In genomic region chr5:132293992-132294727, GRCh38 we compare ENCODE assay signal across 1 cellular context.
TF ChIP-seq lines count a peak whose summit lies in the region.

TSS of gene SLC22A4 (plus strand) at chr5:132294394. CDS start at chr5:132294617, 223 bp downstream.

TF ChIP-seq in HepG2, 621 proteins besides CTCF, POLR2A, EP300 and RAD21 (continued from another document and continues in another):
- no peak for TF ChIP-seq NFAT5 (CRISPR knock-in tag; IDR thresholded peaks at IDR 0.05)
- no peak; the same call in 1 of the 2 replicates for TF ChIP-seq SMAD1 (CRISPR knock-in tag; IDR thresholded peaks at IDR 0.05; ENCODE audit: borderline replicate concordance, low read depth)
- TF ChIP-seq ZSCAN20 (CRISPR knock-in tag; IDR thresholded peaks at IDR 0.05; ENCODE audit: borderline replicate concordance) = peak; percentile 85; the same call in 1 of the 2 replicates
- no peak for TF ChIP-seq HOXA9 (CRISPR knock-in tag; IDR thresholded peaks at IDR 0.05; ENCODE audit: borderline replicate concordance)
- peak; percentile 97 for TF ChIP-seq PRDM10 (CRISPR knock-in tag; IDR thresholded peaks at IDR 0.05; ENCODE audit: low read depth)
- peak; percentile 56; the same call in 1 of the 2 replicates for TF ChIP-seq TARDBP (CRISPR knock-in tag; IDR thresholded peaks at IDR 0.05)
- TF ChIP-seq SATB2 (CRISPR knock-in tag; IDR thresholded peaks at IDR 0.05) = no peak; the same call in 1 of the 2 replicates
- no peak for TF ChIP-seq RBAK (CRISPR knock-in tag; IDR thresholded peaks at IDR 0.05)
- no peak for TF ChIP-seq ZNF326 (CRISPR knock-in tag; IDR thresholded peaks at IDR 0.05; ENCODE audit: borderline replicate concordance)
- TF ChIP-seq MATR3 (CRISPR knock-in tag; IDR thresholded peaks at IDR 0.05) = no peak
- no peak; the same call in 1 of the 2 replicates for TF ChIP-seq NCOA1 (CRISPR knock-in tag; IDR thresholded peaks at IDR 0.05)
- TF ChIP-seq CREBL2 (CRISPR knock-in tag; IDR thresholded peaks at IDR 0.05; ENCODE audit: borderline replicate concordance) = no peak
- TF ChIP-seq MTF2 (CRISPR knock-in tag; IDR thresholded peaks at IDR 0.05; ENCODE audit: borderline replicate concordance) = peak; percentile 24; the same call in 1 of the 2 replicates
- TF ChIP-seq ONECUT2 (CRISPR knock-in tag; IDR thresholded peaks at IDR 0.05) = no peak; the same call in 1 of the 2 replicates
- TF ChIP-seq SRSF4 (IDR thresholded peaks at IDR 0.05; ENCODE audit: low read depth, low read length, poor library complexity, severe bottlenecking) = no peak
- peak; percentile 14; the same call in 1 of the 2 replicates for TF ChIP-seq KLF13 (CRISPR knock-in tag; IDR thresholded peaks at IDR 0.05)
- TF ChIP-seq THAP11 (CRISPR knock-in tag; IDR thresholded peaks at IDR 0.05) = 0 out of 2 replicates have a peak, but pooled peaks have one; percentile 25
- no peak for TF ChIP-seq GABPA (IDR thresholded peaks at IDR 0.05; ENCODE audit: low read depth, low read length)
- TF ChIP-seq GABPA (CRISPR knock-in tag; IDR thresholded peaks at IDR 0.05; ENCODE audit: low read depth) = no peak
- TF ChIP-seq PLSCR1 (CRISPR knock-in tag; IDR thresholded peaks at IDR 0.05; ENCODE audit: borderline replicate concordance) = no peak
- TF ChIP-seq ZNF782 (CRISPR knock-in tag; IDR thresholded peaks at IDR 0.05; ENCODE audit: borderline replicate concordance) = no peak; the same call in 1 of the 2 replicates
- no peak for TF ChIP-seq ZNF513 (CRISPR knock-in tag; conservative IDR thresholded peaks at IDR 0.05)
- TF ChIP-seq HNF4G (IDR thresholded peaks at IDR 0.05; ENCODE audit: borderline replicate concordance, low read depth, low read length) = no peak
- peak; percentile 13; the same call in 1 of the 2 replicates for TF ChIP-seq HNF4G (CRISPR knock-in tag; IDR thresholded peaks at IDR 0.05; ENCODE audit: borderline replicate concordance, low read depth)
- TF ChIP-seq ZMYM2 (CRISPR knock-in tag; IDR thresholded peaks at IDR 0.05) = peak; percentile 45; the same call in 1 of the 2 replicates
- TF ChIP-seq SRF (IDR thresholded peaks at IDR 0.05; ENCODE audit: low read depth, low read length) = no peak
- no peak for TF ChIP-seq MBNL3 (CRISPR knock-in tag; conservative IDR thresholded peaks at IDR 0.05)
- no peak for TF ChIP-seq MAF1 (CRISPR knock-in tag; IDR thresholded peaks at IDR 0.05; ENCODE audit: borderline replicate concordance)
- no peak; the same call in 1 of the 2 replicates for TF ChIP-seq HIC2 (CRISPR knock-in tag; IDR thresholded peaks at IDR 0.05; ENCODE audit: low read depth)
- TF ChIP-seq PHB2 (IDR thresholded peaks at IDR 0.05; ENCODE audit: partially characterized antibody) = no peak
- TF ChIP-seq ZMAT5 (CRISPR knock-in tag; IDR thresholded peaks at IDR 0.05; ENCODE audit: borderline replicate concordance, low read depth) = no peak
- 0 out of 2 replicates have a peak, but pooled peaks have one; percentile 6 for TF ChIP-seq ZNF619 (CRISPR knock-in tag; IDR thresholded peaks at IDR 0.05)
- TF ChIP-seq ZNF225 (CRISPR knock-in tag; IDR thresholded peaks at IDR 0.05) = no peak; the same call in 1 of the 2 replicates
- TF ChIP-seq ZNF121 (CRISPR knock-in tag; IDR thresholded peaks at IDR 0.05) = no peak
- no peak for TF ChIP-seq CC2D1A (CRISPR knock-in tag; IDR thresholded peaks at IDR 0.05)
- TF ChIP-seq ZBTB34 (CRISPR knock-in tag; IDR thresholded peaks at IDR 0.05) = 0 out of 2 replicates have a peak, but pooled peaks have one; percentile 4
- TF ChIP-seq ZSCAN21 (CRISPR knock-in tag; IDR thresholded peaks at IDR 0.05; ENCODE audit: borderline replicate concordance) = peak; percentile 21
- TF ChIP-seq HNRNPK (IDR thresholded peaks at IDR 0.05; ENCODE audit: low read depth, low read length, poor library complexity, severe bottlenecking) = peak; percentile 32
- TF ChIP-seq XRCC5 (optimal IDR thresholded peaks at IDR 0.05; ENCODE audit: low read length) = no peak
- TF ChIP-seq ZNF772 (CRISPR knock-in tag; IDR thresholded peaks at IDR 0.05) = no peak; the same call in 1 of the 2 replicates
- no peak for TF ChIP-seq TSC22D2 (CRISPR knock-in tag; IDR thresholded peaks at IDR 0.05; ENCODE audit: borderline replicate concordance)
- no peak for TF ChIP-seq ZNF530 (CRISPR knock-in tag; IDR thresholded peaks at IDR 0.05; ENCODE audit: low read depth)
- TF ChIP-seq FOXK2 (IDR thresholded peaks at IDR 0.05) = no peak
- TF ChIP-seq ZFP62 (CRISPR knock-in tag; IDR thresholded peaks at IDR 0.05) = no peak
- peak; percentile 64; the same call in 1 of the 2 replicates for TF ChIP-seq ZNF740 (CRISPR knock-in tag; IDR thresholded peaks at IDR 0.05)
- TF ChIP-seq ZNF275 (CRISPR knock-in tag; IDR thresholded peaks at IDR 0.05; ENCODE audit: borderline replicate concordance) = peak; percentile 62; the same call in 1 of the 2 replicates
- no peak for TF ChIP-seq STAG1 (CRISPR knock-in tag; IDR thresholded peaks at IDR 0.05)
